In genomic region chr20:53408728-53409157, GRCh38 we compare ENCODE assay signal across 16 cellular contexts.
A peak's percentile ranks its signal among the peaks of the same experiment; 100 is the strongest.
DNase-seq lines count a peak whose midpoint lies in the region; ATAC-seq and TF ChIP-seq lines count a peak whose summit lies in the region.
"Had no signal": no experiment of that assay in that cellular context is flagged by ENCODE, and none has a peak within 500 bp of the region (broad histone marks: within the 10 kb centered on the region; RNA-seq: fewer than 3 reads in every experiment).

No MANE protein-coding gene starts in this region.

- H3K27me3 ChIP-seq in right atrium auricular region (no peaks in the 10 kb centered on the region), gastroesophageal sphincter (peaks cover 13% of the 10 kb centered on the region)

- WGBS in gastroesophageal sphincter (ENCODE audit: low coverage in 1 of 2), 2 donors, result 46 to 57% methylated on average over 6 to 7 of the region's 7 CpGs

- H3K27ac ChIP-seq in right atrium auricular region, result peak overlapping the region in 1 of 2 donors; percentile 13
- H3K27ac ChIP-seq in gastroesophageal sphincter, result peak overlapping the region in 2 of 4 donors; percentile 28 to 50

- H3K9me3 ChIP-seq in right atrium auricular region (no peaks in the 10 kb centered on the region), gastroesophageal sphincter (no peaks in the 10 kb centered on the region)

- TF ChIP-seq CTCF in right atrium auricular region (IDR thresholded peaks at IDR 0.05) (no peak), gastroesophageal sphincter (IDR thresholded peaks at IDR 0.05) (no peak)

- H3K4me3 ChIP-seq in right atrium auricular region (no peak overlapping the region), gastroesophageal sphincter (no peak overlapping the region)

- H3K36me3 ChIP-seq in right atrium auricular region, result no peaks in the 10 kb centered on the region
- no peaks in the 10 kb centered on the region for H3K36me3 ChIP-seq in gastroesophageal sphincter

- H3K4me1 ChIP-seq in right atrium auricular region (peaks cover 0 to 12% of the 10 kb centered on the region in 2 donors), gastroesophageal sphincter (no peaks in the 10 kb centered on the region)

- no peak for TF ChIP-seq EP300 in gastroesophageal sphincter (IDR thresholded peaks at IDR 0.05)

- intact Hi-C loops in Right ventricle myocardium superior (cut with DNase I), result no loop called here

- DNase-seq in Right ventricle myocardium superior (no peak), right atrium auricular region (ENCODE audit: low spot score) (no peak), NOMO-1 treated with dmso at 0.1 percent for 144 hours (lab: John Stamatoyannopoulos, UW; ENCODE audit: unreplicated experiment) (peak; percentile 51)
- DNase-seq: ACHN; activated B cell treated with CpG ODN at 0.5 μM for 24 hours; activated naive CD4-positive, alpha-beta T cell; EL; erythroblast; GOT3; stimulated activated naive CD4-positive, alpha-beta T cell had no signal

- ATAC-seq in Right ventricle myocardium superior (ENCODE audit: poor library complexity), result peak; percentile 61
- ATAC-seq in gastroesophageal sphincter, result peak; percentile 66
- no peak for ATAC-seq in GM21367 (IDR thresholded peaks at IDR 0.05; ENCODE audit: unreplicated experiment)
- ATAC-seq in GM18502 (IDR thresholded peaks at IDR 0.05; ENCODE audit: poor library complexity, unreplicated experiment), result no peak
- no peak for ATAC-seq in GM19351 (IDR thresholded peaks at IDR 0.05; ENCODE audit: unreplicated experiment)
- ATAC-seq in GM21515 (IDR thresholded peaks at IDR 0.05; ENCODE audit: unreplicated experiment), result no peak
- ATAC-seq: Panc1 had no signal

- no peak for TF ChIP-seq POLR2A in gastroesophageal sphincter (IDR thresholded peaks at IDR 0.05)

Comparison
In these comparisons a context has a peak if more than half of its experiments do, and no peak if none do; other contexts are left out.
1. ATAC-seq: peak in Right ventricle myocardium superior (single experiment) and gastroesophageal sphincter (single experiment); none in GM21367 (single experiment), GM18502 (single experiment), GM19351 (single experiment) and GM21515 (single experiment).